8 cellular contexts compared by ENCODE assay signal in the genomic region with DNA sequence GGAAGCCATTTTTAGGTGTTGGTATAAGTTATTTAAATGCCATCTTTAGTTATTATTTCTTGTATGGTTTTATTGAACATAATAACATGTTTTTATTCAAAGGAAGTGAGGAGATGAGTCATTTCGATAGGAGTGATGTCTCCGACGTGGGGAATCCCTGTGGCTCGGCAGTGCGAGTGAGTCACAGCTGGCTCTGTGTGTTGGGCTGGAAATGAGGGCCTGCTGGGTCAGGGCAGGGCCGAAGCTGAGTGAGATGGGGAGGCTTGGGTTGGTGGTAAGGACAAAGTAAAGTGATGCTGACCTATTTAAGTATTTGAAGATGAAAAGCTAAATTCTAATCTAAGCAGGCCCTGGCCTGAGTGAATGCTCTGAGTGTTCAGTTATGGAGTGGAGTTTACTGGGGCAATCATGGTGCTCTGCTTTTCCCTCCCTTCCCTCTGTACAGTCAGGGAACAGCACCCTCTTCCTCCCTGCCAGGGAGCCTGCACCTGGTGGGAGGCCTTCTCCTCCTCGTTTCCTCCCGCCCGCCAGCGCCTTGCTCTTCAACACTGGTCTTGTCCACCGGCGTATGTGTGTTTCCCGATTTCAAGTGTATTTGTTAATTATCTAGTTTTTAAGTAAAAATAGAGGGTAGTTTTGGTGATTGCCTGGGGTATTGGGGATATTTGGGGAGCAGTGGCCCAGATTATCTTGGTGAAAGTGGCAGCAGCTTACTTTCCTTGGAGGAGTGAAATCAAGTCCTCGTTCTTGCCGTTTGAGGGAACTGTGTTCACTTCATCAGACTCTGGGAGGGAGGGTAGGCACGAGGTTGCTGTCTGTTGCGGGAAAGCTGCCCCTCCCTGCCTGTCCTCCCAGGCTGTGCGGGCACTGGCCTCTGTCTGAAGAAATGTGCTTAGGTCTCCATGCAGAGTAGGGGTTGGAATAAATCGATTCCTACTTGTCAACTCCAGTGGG.
A peak's percentile ranks its signal among the peaks of the same experiment; 100 is the strongest.
DNase-seq lines count a peak whose midpoint lies in the region; ATAC-seq and TF ChIP-seq lines count a peak whose summit lies in the region.

No MANE protein-coding gene starts in this region.

- peaks cover 3% of the 10 kb centered on the region for H3K27me3 ChIP-seq in RWPE2 (ENCODE audit: insufficient read depth, poor library complexity, severe bottlenecking)
- no peaks in the 10 kb centered on the region for H3K27me3 ChIP-seq in heart right ventricle

- H3K36me3 Mint-ChIP-seq in activated naive CD4-positive, alpha-beta T cell treated with anti-CD3 and anti-CD28 coated beads, Interleukin-2, amount 50 U/mL, for 24 hours: no peaks in the 10 kb centered on the region

- WGBS in heart right ventricle, 2 donors: 70 to 79% methylated on average over 19 of the region's 19 CpGs

- no peak for TF ChIP-seq CTCF in RWPE2 (IDR thresholded peaks at IDR 0.05; ENCODE audit: poor library complexity, severe bottlenecking)
- TF ChIP-seq CTCF in heart right ventricle (IDR thresholded peaks at IDR 0.05): peak in 1 of 9 donors; percentile 30

- H3K9me3 ChIP-seq in RWPE2 (ENCODE audit: severe bottlenecking) (no peaks in the 10 kb centered on the region), heart right ventricle (no peaks in the 10 kb centered on the region)

- H3K27ac Mint-ChIP-seq in activated naive CD4-positive, alpha-beta T cell treated with anti-CD3 and anti-CD28 coated beads, Interleukin-2, amount 50 U/mL, for 24 hours: peak overlapping the region; percentile 95

- peaks cover 82% of the 10 kb centered on the region for H3K4me1 Mint-ChIP-seq in activated naive CD4-positive, alpha-beta T cell treated with anti-CD3 and anti-CD28 coated beads, Interleukin-2, amount 50 U/mL, for 24 hours

- H3K4me3 ChIP-seq in RWPE2 (ENCODE audit: severe bottlenecking): no peak overlapping the region
- no peak overlapping the region for H3K4me3 ChIP-seq in heart right ventricle

- H3K4me3 Mint-ChIP-seq in activated naive CD4-positive, alpha-beta T cell treated with anti-CD3 and anti-CD28 coated beads, Interleukin-2, amount 50 U/mL, for 24 hours: peak overlapping the region; percentile 81

- H3K27me3 Mint-ChIP-seq in activated naive CD4-positive, alpha-beta T cell treated with anti-CD3 and anti-CD28 coated beads, Interleukin-2, amount 50 U/mL, for 24 hours: no peaks in the 10 kb centered on the region

- H3K9me3 Mint-ChIP-seq in activated naive CD4-positive, alpha-beta T cell treated with anti-CD3 and anti-CD28 coated beads, Interleukin-2, amount 50 U/mL, for 24 hours: no peaks in the 10 kb centered on the region

- ATAC-seq in GM18498 (IDR thresholded peaks at IDR 0.05; ENCODE audit: unreplicated experiment) (peak; percentile 86), HG02678 (IDR thresholded peaks at IDR 0.05; ENCODE audit: unreplicated experiment) (peak; percentile 80), RWPE2 (ENCODE audit: low read depth) (peak; percentile 99), heart right ventricle (peak; percentile 51 to 89 (median 78))

- H3K4me1 ChIP-seq in RWPE2 (ENCODE audit: insufficient read depth, poor library complexity, severe bottlenecking): peaks cover 6% of the 10 kb centered on the region
- peaks cover 11 to 78% (median 56%) of the 10 kb centered on the region in 9 donors for H3K4me1 ChIP-seq in heart right ventricle

- H3K27ac ChIP-seq in RWPE2 (ENCODE audit: poor library complexity, severe bottlenecking): no peak overlapping the region
- H3K27ac ChIP-seq in heart right ventricle: peak overlapping the region in 8 of 10 donors; percentile 3 to 75 (median 64)

- DNase-seq in RWPE2 (ENCODE audit: low spot score) (peak; percentile 85), heart right ventricle (peak; percentile 59 to 76), NOMO-1 (lab: John Stamatoyannopoulos, UW; ENCODE audit: unreplicated experiment in 2 of 2) (no peak), GF-D8 (lab: John Stamatoyannopoulos, UW) (no peak)
- peak; percentile 70 to 74 (median 73) for DNase-seq in stimulated activated CD4-positive, alpha-beta T cell treated with anti-CD3 and anti-CD28 coated beads, Interleukin-12 subunit alpha, Interleukin-12 subunit beta, amount 100 ng/mL, for 48 hours (ENCODE audit: low read depth in 2 of 3, low spot score in 1 of 3)

- H3K36me3 ChIP-seq in RWPE2 (ENCODE audit: low read depth): no peaks in the 10 kb centered on the region
- no peaks in the 10 kb centered on the region for H3K36me3 ChIP-seq in heart right ventricle

- intact Hi-C loops in heart right ventricle (cut with DNase I): loop anchor here in 5 of 10 donors (5.0 to 10.0 kb wide), 6 partner anchors 71 to 161 kb away; partner anchors contain the start of gene LDLRAD4 (in 3 of the 5)

Comparison
In these comparisons a context has a peak if more than half of its experiments do, and no peak if none do; other contexts are left out.
1. DNase-seq: peak in RWPE2 (single experiment), heart right ventricle (2 of 2) and stimulated activated CD4-positive, alpha-beta T cell treated with anti-CD3 and anti-CD28 coated beads, Interleukin-12 subunit alpha, Interleukin-12 subunit beta, amount 100 ng/mL, for 48 hours (3 of 3); none in NOMO-1 (0 of 2) and GF-D8 (single experiment).
2. Peak in every context shown above with its lines, with median percentiles within 50 percentile points of each other: ATAC-seq.